Comparison of ENCODE assay signal across 31 cellular contexts in the genomic region with DNA sequence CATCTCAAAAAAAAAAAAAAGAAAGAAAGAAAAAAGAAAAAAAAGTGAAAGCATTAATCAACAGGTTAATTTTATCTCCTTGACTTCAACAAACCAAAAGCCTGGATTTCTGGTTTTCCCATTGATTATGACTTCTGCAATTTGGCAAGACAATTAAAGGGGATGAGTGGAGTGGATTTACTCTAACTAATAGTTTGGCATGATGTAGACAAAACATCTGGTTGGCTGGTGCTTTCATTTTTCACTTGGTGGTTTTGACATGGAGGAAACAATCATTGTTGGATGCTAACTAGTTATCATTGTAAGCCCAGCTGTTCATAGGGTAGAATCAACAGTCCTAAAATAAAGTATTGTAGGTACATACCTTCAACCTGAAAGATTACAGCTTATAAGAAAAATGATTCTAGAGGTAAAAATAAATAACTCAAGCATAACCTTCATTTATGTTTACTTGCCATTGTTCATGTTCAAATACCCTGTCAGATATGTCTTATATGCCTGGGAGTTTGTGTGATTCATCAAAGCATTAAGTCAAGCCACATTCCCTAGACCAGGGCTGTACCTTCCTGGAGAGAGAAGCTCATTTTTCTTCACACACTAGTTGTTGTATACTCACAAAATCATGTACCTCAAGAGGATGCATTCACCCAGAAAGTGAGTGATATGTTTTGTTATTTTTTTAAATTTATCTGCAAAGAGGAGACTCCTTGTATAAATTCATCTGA. TPM values are rescaled to one million over a fixed set of nuclear protein-coding genes. Genes with fewer than 3 reads are reported as not detected.
"Had no signal": no experiment of that assay in that cellular context is flagged by ENCODE, and none has a peak within 500 bp of the region (broad histone marks: within the 10 kb centered on the region; RNA-seq: fewer than 3 reads in every experiment).

No MANE protein-coding gene starts in this region.

- H3K27ac ChIP-seq: brain microvascular endothelial cell, dorsolateral prefrontal cortex, gastrocnemius medialis, heart left ventricle, left lung, stomach, suprapubic skin, tibial nerve, VCaP had no signal

- H3K9me3 Mint-ChIP-seq: activated CD4-positive, alpha-beta T cell treated with anti-CD3 and anti-CD28 coated beads, Interleukin-2, amount 10 ng/mL, durations not matched to agents 7 days and 5 days; activated CD8-positive, alpha-beta T cell treated with anti-CD3 and anti-CD28 coated beads for 36 hours; activated T-helper 1 cell treated with anti-CD3 and anti-CD28 coated beads, Interleukin-12 subunit alpha, Interleukin-12 subunit beta, Interleukin-2, Interleukin-4 antibody, amounts not matched to agents 30 ng/mL and 10 ng/mL and 1 ng/mL, durations not matched to agents 14 hours and 24 hours and 36 hours; neural crest cell; stimulated activated memory B cell treated with anti-CD40 and anti-IgM and Interleukin-4, amounts not matched to agents 10 μg/mL and 1 μg/mL and 100 μg/mL, for 72 hours had no signal

- H3K4me3 ChIP-seq: dorsolateral prefrontal cortex, gastrocnemius medialis, heart left ventricle, left lung, lung, smooth muscle cell, stomach, suprapubic skin, tibial nerve had no signal

- H3K27me3 ChIP-seq: brain microvascular endothelial cell, dorsolateral prefrontal cortex, gastrocnemius medialis, heart left ventricle, left lung, stomach, suprapubic skin, tibial nerve had no signal

- H3K4me3 Mint-ChIP-seq: activated CD4-positive, alpha-beta T cell treated with anti-CD3 and anti-CD28 coated beads, Interleukin-2, amount 10 ng/mL, durations not matched to agents 7 days and 5 days; activated CD8-positive, alpha-beta memory T cell treated with anti-CD3 and anti-CD28 coated beads, Interleukin-2, amount 10 ng/mL, durations not matched to agents 7 days and 5 days; activated CD8-positive, alpha-beta T cell treated with anti-CD3 and anti-CD28 coated beads for 36 hours; activated naive CD8-positive, alpha-beta T cell treated with anti-CD3 and anti-CD28 coated beads, Interleukin-2, amount 50 U/mL, for 24 hours; activated T-helper 1 cell treated with anti-CD3 and anti-CD28 coated beads, Interleukin-12 subunit alpha, Interleukin-12 subunit beta, Interleukin-2, Interleukin-4 antibody, amounts not matched to agents 30 ng/mL and 10 ng/mL and 1 ng/mL, durations not matched to agents 14 hours and 24 hours and 36 hours; central memory CD8-positive, alpha-beta T cell; effector memory CD8-positive, alpha-beta T cell; naive thymus-derived CD4-positive, alpha-beta T cell; neural crest cell; stimulated activated memory B cell treated with anti-CD40 and anti-IgM and Interleukin-4, amounts not matched to agents 10 μg/mL and 1 μg/mL and 100 μg/mL, for 72 hours; T-cell; T-helper 2 cell treated with Interferon-gamma antibody and Interleukin-4, amounts not matched to agents 5 μg/mL and 100 μg/mL, for 36 hours had no signal

- H3K4me1 Mint-ChIP-seq: activated CD4-positive, alpha-beta T cell treated with anti-CD3 and anti-CD28 coated beads, Interleukin-2, amount 10 ng/mL, durations not matched to agents 7 days and 5 days; activated CD8-positive, alpha-beta memory T cell treated with anti-CD3 and anti-CD28 coated beads, Interleukin-2, amount 10 ng/mL, durations not matched to agents 7 days and 5 days; activated naive CD8-positive, alpha-beta T cell treated with anti-CD3 and anti-CD28 coated beads, Interleukin-2, amount 50 U/mL, for 24 hours; central memory CD8-positive, alpha-beta T cell; naive thymus-derived CD4-positive, alpha-beta T cell; stimulated activated memory B cell treated with anti-CD40 and anti-IgM and Interleukin-4, amounts not matched to agents 10 μg/mL and 1 μg/mL and 100 μg/mL, for 72 hours; T-cell had no signal

- ATAC-seq: activated CD4-positive, CD25-positive, alpha-beta regulatory T cell treated with anti-CD3 and anti-CD28 coated beads, Interleukin-2, amount 50 U/mL, for 24 hours; activated CD8-positive, alpha-beta memory T cell treated with anti-CD3 and anti-CD28 coated beads, Interleukin-2, amount 10 ng/mL, durations not matched to agents 7 days and 5 days; activated CD8-positive, alpha-beta T cell treated with anti-CD3 and anti-CD28 coated beads for 36 hours; activated naive CD8-positive, alpha-beta T cell treated with anti-CD3 and anti-CD28 coated beads, Interleukin-2, amount 50 U/mL, for 24 hours; effector memory CD8-positive, alpha-beta T cell; gastrocnemius medialis; heart left ventricle; left lung; naive thymus-derived CD4-positive, alpha-beta T cell; sciatic nerve; stimulated activated memory B cell treated with anti-CD40 and anti-IgM and Interleukin-4, amounts not matched to agents 10 μg/mL and 1 μg/mL and 100 μg/mL, for 72 hours; T-cell had no signal

- H3K36me3 Mint-ChIP-seq: activated CD8-positive, alpha-beta memory T cell treated with anti-CD3 and anti-CD28 coated beads, Interleukin-2, amount 10 ng/mL, durations not matched to agents 7 days and 5 days; naive thymus-derived CD4-positive, alpha-beta T cell; stimulated activated memory B cell treated with anti-CD40 and anti-IgM and Interleukin-4, amounts not matched to agents 10 μg/mL and 1 μg/mL and 100 μg/mL, for 72 hours; T-cell had no signal

- H3K9me3 ChIP-seq: gastrocnemius medialis, stomach, suprapubic skin, tibial nerve had no signal

- H3K36me3 ChIP-seq: brain microvascular endothelial cell, gastrocnemius medialis, heart left ventricle, left lung, stomach, suprapubic skin, tibial nerve had no signal

- DNase-seq: activated CD4-positive, alpha-beta T cell treated with anti-CD3 and anti-CD28 coated beads, Interleukin-2, amount 10 ng/mL, durations not matched to agents 7 days and 5 days; activated CD8-positive, alpha-beta memory T cell treated with anti-CD3 and anti-CD28 coated beads, Interleukin-2, amount 10 ng/mL, durations not matched to agents 7 days and 5 days; activated CD8-positive, alpha-beta T cell treated with anti-CD3 and anti-CD28 coated beads for 36 hours; activated gamma-delta T cell; activated naive CD4-positive, alpha-beta T cell treated with anti-CD3 and anti-CD28 coated beads, Interleukin-2, amount 50 U/mL, for 16 hours; activated naive CD8-positive, alpha-beta T cell treated with anti-CD3 and anti-CD28 coated beads, Interleukin-2, amount 50 U/mL, for 24 hours; activated T-cell treated with anti-CD3 and anti-CD28 coated beads for 4 hours; anterior cingulate cortex; brain microvascular endothelial cell; dorsolateral prefrontal cortex; effector memory CD8-positive, alpha-beta T cell; gastrocnemius medialis; heart left ventricle; left lung; naive thymus-derived CD4-positive, alpha-beta T cell; occipital lobe; stimulated activated CD4-positive, alpha-beta T cell treated with anti-CD3 and anti-CD28 coated beads, Interleukin-15, amount 100 ng/mL, for 24 hours; stomach; T-cell had no signal

- H3K27me3 Mint-ChIP-seq: activated CD4-positive, alpha-beta T cell treated with anti-CD3 and anti-CD28 coated beads, Interleukin-2, amount 10 ng/mL, durations not matched to agents 7 days and 5 days; activated CD8-positive, alpha-beta memory T cell treated with anti-CD3 and anti-CD28 coated beads, Interleukin-2, amount 10 ng/mL, durations not matched to agents 7 days and 5 days; activated CD8-positive, alpha-beta T cell treated with anti-CD3 and anti-CD28 coated beads for 36 hours; activated naive CD8-positive, alpha-beta T cell treated with anti-CD3 and anti-CD28 coated beads, Interleukin-2, amount 50 U/mL, for 24 hours; central memory CD8-positive, alpha-beta T cell; effector memory CD8-positive, alpha-beta T cell; naive thymus-derived CD4-positive, alpha-beta T cell; stimulated activated memory B cell treated with anti-CD40 and anti-IgM and Interleukin-4, amounts not matched to agents 10 μg/mL and 1 μg/mL and 100 μg/mL, for 72 hours; T-cell had no signal

- H3K4me1 ChIP-seq: gastrocnemius medialis, left lung had no signal

RNA-seq across cellular contexts. Expression of gene FIBIN, which starts 15.1 kb away (rescaled TPM):
- total RNA-seq: activated CD4-positive, alpha-beta T cell treated with anti-CD3 and anti-CD28 coated beads, Interleukin-2, amount 10 ng/mL, durations not matched to agents 7 days and 5 days; activated CD8-positive, alpha-beta memory T cell treated with anti-CD3 and anti-CD28 coated beads, Interleukin-2, amount 10 ng/mL, durations not matched to agents 7 days and 5 days; activated CD8-positive, alpha-beta T cell treated with anti-CD3 and anti-CD28 coated beads for 36 hours; activated T-helper 1 cell treated with anti-CD3 and anti-CD28 coated beads, Interleukin-12 subunit alpha, Interleukin-12 subunit beta, Interleukin-2, Interleukin-4 antibody, amounts not matched to agents 30 ng/mL and 10 ng/mL and 1 ng/mL, durations not matched to agents 14 hours and 24 hours and 36 hours; naive thymus-derived CD4-positive, alpha-beta T cell; T-cell had no signal

RNA-seq across cellular contexts. Expression of gene BBOX1, which starts 31.6 kb away (rescaled TPM):
- total RNA-seq: activated CD4-positive, alpha-beta T cell treated with anti-CD3 and anti-CD28 coated beads, Interleukin-2, amount 10 ng/mL, durations not matched to agents 7 days and 5 days; activated CD8-positive, alpha-beta memory T cell treated with anti-CD3 and anti-CD28 coated beads, Interleukin-2, amount 10 ng/mL, durations not matched to agents 7 days and 5 days; activated CD8-positive, alpha-beta T cell treated with anti-CD3 and anti-CD28 coated beads for 36 hours; activated T-helper 1 cell treated with anti-CD3 and anti-CD28 coated beads, Interleukin-12 subunit alpha, Interleukin-12 subunit beta, Interleukin-2, Interleukin-4 antibody, amounts not matched to agents 30 ng/mL and 10 ng/mL and 1 ng/mL, durations not matched to agents 14 hours and 24 hours and 36 hours; naive thymus-derived CD4-positive, alpha-beta T cell; neural crest cell; T-cell had no signal
